Comparison of ENCODE assay signal across 1 cellular context in genomic region chr15:78048410-78048946, GRCh38.
TF ChIP-seq lines count a peak whose summit lies in the region.

No MANE protein-coding gene starts in this region.

TF ChIP-seq in IMR-90, 13 proteins besides CTCF, POLR2A, EP300 and RAD21 (continued from another document):
- TF ChIP-seq BHLHE40 (IDR thresholded peaks at IDR 0.05; ENCODE audit: low read depth, low read length), result no peak
- no peak for TF ChIP-seq FOS (IDR thresholded peaks at IDR 0.05; ENCODE audit: low read depth, low read length)
- TF ChIP-seq, protein P1, sequence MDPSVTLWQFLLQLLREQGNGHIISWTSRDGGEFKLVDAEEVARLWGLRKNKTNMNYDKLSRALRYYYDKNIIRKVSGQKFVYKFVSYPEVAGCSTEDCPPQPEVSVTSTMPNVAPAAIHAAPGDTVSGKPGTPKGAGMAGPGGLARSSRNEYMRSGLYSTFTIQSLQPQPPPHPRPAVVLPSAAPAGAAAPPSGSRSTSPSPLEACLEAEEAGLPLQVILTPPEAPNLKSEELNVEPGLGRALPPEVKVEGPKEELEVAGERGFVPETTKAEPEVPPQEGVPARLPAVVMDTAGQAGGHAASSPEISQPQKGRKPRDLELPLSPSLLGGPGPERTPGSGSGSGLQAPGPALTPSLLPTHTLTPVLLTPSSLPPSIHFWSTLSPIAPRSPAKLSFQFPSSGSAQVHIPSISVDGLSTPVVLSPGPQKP (IDR thresholded peaks at IDR 0.05; ENCODE audit: borderline replicate concordance, low read depth, low read length), result no peak
- TF ChIP-seq, protein P2, sequence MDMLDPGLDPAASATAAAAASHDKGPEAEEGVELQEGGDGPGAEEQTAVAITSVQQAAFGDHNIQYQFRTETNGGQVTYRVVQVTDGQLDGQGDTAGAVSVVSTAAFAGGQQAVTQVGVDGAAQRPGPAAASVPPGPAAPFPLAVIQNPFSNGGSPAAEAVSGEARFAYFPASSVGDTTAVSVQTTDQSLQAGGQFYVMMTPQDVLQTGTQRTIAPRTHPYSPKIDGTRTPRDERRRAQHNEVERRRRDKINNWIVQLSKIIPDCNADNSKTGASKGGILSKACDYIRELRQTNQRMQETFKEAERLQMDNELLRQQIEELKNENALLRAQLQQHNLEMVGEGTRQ (IDR thresholded peaks at IDR 0.05; ENCODE audit: low read depth, low read length), result no peak
- TF ChIP-seq MXI1 (IDR thresholded peaks at IDR 0.05; ENCODE audit: borderline replicate concordance, low read depth, low read length), result no peak
